In the genomic region with DNA sequence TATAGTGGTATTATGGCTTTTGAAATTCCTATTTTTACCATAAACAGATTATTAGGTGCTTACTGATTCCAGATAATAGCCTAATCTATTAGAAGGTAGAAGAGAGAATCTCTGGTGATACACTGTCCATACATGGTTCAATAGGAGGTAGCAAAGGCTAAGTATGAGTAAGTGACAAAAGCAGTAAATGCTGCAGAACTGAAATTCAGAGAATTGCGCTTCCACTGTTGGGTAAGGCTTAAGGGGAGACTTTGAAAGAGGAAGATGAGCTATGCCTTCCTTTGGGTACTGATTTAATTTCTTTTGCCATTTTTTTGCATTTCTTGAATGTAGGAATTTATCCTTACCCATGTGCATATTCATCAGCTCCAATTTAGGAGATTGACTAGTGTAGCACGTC, we compare ENCODE assay signal across 24 cellular contexts.
"Had no signal": no experiment of that assay in that cellular context is flagged by ENCODE, and none has a peak within 500 bp of the region (broad histone marks: within the 10 kb centered on the region; RNA-seq: fewer than 3 reads in every experiment).

No MANE protein-coding gene starts in this region.

- H3K36me3 ChIP-seq: colonic mucosa, gastrocnemius medialis, ovary, upper lobe of left lung had no signal

- H3K4me1 ChIP-seq: colonic mucosa had no signal

- H3K4me1 Mint-ChIP-seq: activated naive CD4-positive, alpha-beta T cell treated with anti-CD3 and anti-CD28 coated beads, Interleukin-2, amount 10 ng/mL, durations not matched to agents 7 days and 5 days had no signal

- H3K9me3 ChIP-seq: colonic mucosa, gastrocnemius medialis, ovary, upper lobe of left lung had no signal

- H3K27ac ChIP-seq: colonic mucosa, esophagus squamous epithelium, gastrocnemius medialis, ovary, upper lobe of left lung had no signal

- H3K27ac Mint-ChIP-seq: activated naive CD4-positive, alpha-beta T cell treated with anti-CD3 and anti-CD28 coated beads, Interleukin-2, amount 10 ng/mL, durations not matched to agents 7 days and 5 days; activated T-cell treated with anti-CD3 and anti-CD28 coated beads, Interleukin-2, amount 50 U/mL, for 72 hours; endodermal cell; mesothelial cell of epicardium; natural killer cell treated with Interleukin-12 subunit alpha and Interleukin-12 subunit beta and Interleukin-15 and Interleukin-18, amount 100 ng/mL, for 72 hours; T-helper 17 cell had no signal

- H3K4me3 Mint-ChIP-seq: activated naive CD4-positive, alpha-beta T cell treated with anti-CD3 and anti-CD28 coated beads, Interleukin-2, amount 10 ng/mL, durations not matched to agents 7 days and 5 days; activated T-cell treated with anti-CD3 and anti-CD28 coated beads, Interleukin-2, amount 50 U/mL, for 72 hours; endodermal cell; mesothelial cell of epicardium; natural killer cell treated with Interleukin-12 subunit alpha and Interleukin-12 subunit beta and Interleukin-15 and Interleukin-18, amount 100 ng/mL, for 72 hours; T-helper 17 cell had no signal

- ATAC-seq: activated T-cell treated with anti-CD3 and anti-CD28 coated beads, Interleukin-2, amount 50 U/mL, for 72 hours; gastrocnemius medialis; left ventricle myocardium superior; natural killer cell treated with Interleukin-12 subunit alpha and Interleukin-12 subunit beta and Interleukin-15 and Interleukin-18, amount 100 ng/mL, for 72 hours; sciatic nerve; T-helper 17 cell had no signal

- H3K4me3 ChIP-seq: colonic mucosa, esophagus squamous epithelium, gastrocnemius medialis, ovary, upper lobe of left lung had no signal

- DNase-seq: activated CD4-positive, alpha-beta T cell treated with anti-CD3 and anti-CD28 coated beads for 4 hours; activated CD4-positive, alpha-beta T cell treated with anti-CD3 and anti-CD28 coated beads, Interleukin-2, amount 50 U/mL, for 48 hours; activated CD4-positive, CD25-positive, alpha-beta regulatory T cell; activated effector memory CD4-positive, alpha-beta T cell treated with Interleukin-2 at 50 U/mL for 16 hours; activated naive CD4-positive, alpha-beta T cell treated with anti-CD3 and anti-CD28 coated beads, Interleukin-2, amount 10 ng/mL, durations not matched to agents 7 days and 5 days; activated T-cell treated with anti-CD3 and anti-CD28 coated beads, Interleukin-2, amount 50 U/mL, for 72 hours; amygdala; colonic mucosa; endodermal cell; esophagus squamous epithelium; gastrocnemius medialis; hippocampal formation; kidney glomerular epithelial cell; left ventricle myocardium superior; mammary epithelial cell; ovary; small intestine; stimulated activated CD8-positive, alpha-beta memory T cell treated with anti-CD3 and anti-CD28 coated beads, Interleukin-4, amount 100 ng/mL, for 48 hours; stimulated activated naive CD4-positive, alpha-beta T cell; T-helper 17 cell; upper lobe of left lung had no signal

- H3K27me3 Mint-ChIP-seq: activated naive CD4-positive, alpha-beta T cell treated with anti-CD3 and anti-CD28 coated beads, Interleukin-2, amount 10 ng/mL, durations not matched to agents 7 days and 5 days; natural killer cell treated with Interleukin-12 subunit alpha and Interleukin-12 subunit beta and Interleukin-15 and Interleukin-18, amount 100 ng/mL, for 72 hours; T-helper 17 cell had no signal
